8 cellular contexts compared by ENCODE assay signal in the genomic region with DNA sequence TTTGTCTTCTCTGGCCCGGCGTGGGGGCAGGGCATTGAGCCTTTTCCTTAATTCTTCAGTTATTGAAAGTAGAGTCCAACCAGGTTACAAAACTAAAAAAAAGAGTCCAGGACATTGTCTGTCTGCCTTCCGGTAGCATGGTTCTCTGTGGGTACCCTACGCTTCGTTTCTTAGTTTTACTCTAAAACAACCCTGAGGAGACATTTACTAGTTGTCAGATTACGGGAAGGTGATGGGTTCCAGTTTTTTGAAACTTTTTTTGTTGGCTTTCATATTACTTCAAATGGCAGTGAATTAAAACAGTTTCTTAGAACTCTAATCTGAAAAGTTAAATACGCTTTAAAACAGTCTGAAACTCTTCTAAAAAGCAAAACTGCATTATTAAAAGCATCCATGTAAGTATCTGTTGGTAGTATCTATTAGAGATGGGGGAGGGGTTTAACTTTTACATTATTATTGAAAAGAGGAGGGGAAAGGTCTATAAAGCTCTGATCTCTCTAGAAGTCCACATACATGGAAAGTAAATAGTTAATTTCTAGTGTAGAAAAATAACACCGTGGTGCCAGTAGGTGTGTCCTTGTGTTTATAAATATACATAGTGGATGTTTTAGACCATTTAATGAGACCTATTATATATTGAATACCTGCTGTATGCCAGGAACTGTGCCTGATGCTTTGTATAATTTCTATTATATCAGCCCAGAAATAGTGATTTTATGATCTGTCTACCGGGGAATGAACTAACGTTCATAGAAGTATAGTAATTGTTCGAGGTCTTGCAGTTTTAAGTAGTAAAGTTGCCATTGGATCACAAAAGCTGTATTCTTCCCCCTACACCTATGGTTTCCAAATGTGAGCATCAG.
DNase-seq lines count a peak whose midpoint lies in the region; ATAC-seq and TF ChIP-seq lines count a peak whose summit lies in the region.

No MANE protein-coding gene starts in this region.

- H3K27me3 ChIP-seq in KMS-11 (ENCODE audit: insufficient read depth, low read depth) (no peaks in the 10 kb centered on the region), adipocyte (replicated peaks; ENCODE audit: control insufficient read depth, insufficient read depth, low read length) (no peaks in the 10 kb centered on the region), iPS-18a (ENCODE audit: control insufficient read depth, insufficient read depth, low read length) (no peaks in the 10 kb centered on the region)

- peak overlapping the region; percentile 58 for H2AFZ ChIP-seq in KMS-11 (ENCODE audit: low read depth)

- H3K79me2 ChIP-seq in KMS-11 (ENCODE audit: insufficient read depth, low read depth), result peaks cover 71% of the 10 kb centered on the region

- no peaks in the 10 kb centered on the region for H3K9me3 Mint-ChIP-seq in stimulated activated memory B cell treated with anti-CD40 and anti-IgM and Interleukin-4, amounts not matched to agents 10 μg/mL and 1 μg/mL and 100 μg/mL, for 72 hours

- TF ChIP-seq CTCF in KMS-11 (conservative IDR thresholded peaks at IDR 0.05; ENCODE audit: low read depth, low read length) (no peak), GM10248 (IDR thresholded peaks at IDR 0.05; ENCODE audit: control extremely low read depth, extremely low read depth, low read depth, missing control alignments) (no peak)

- H3K36me3 Mint-ChIP-seq in stimulated activated memory B cell treated with anti-CD40 and anti-IgM and Interleukin-4, amounts not matched to agents 10 μg/mL and 1 μg/mL and 100 μg/mL, for 72 hours, result peaks cover 20% of the 10 kb centered on the region

- H3K36me3 ChIP-seq in KMS-11 (ENCODE audit: insufficient read depth) (no peaks in the 10 kb centered on the region), adipocyte (ENCODE audit: control insufficient read depth, insufficient read depth, low read length, severe bottlenecking) (no peaks in the 10 kb centered on the region), iPS-18a (ENCODE audit: control insufficient read depth, low read depth, low read length) (no peaks in the 10 kb centered on the region)

- H3K4me2 ChIP-seq in KMS-11, result peak overlapping the region; percentile 83

- H3K27ac ChIP-seq in KMS-11 (peak overlapping the region; percentile 99), iPS-18a (ENCODE audit: low read length) (peak overlapping the region; percentile 85)

- peak overlapping the region; percentile 100 for H3K9ac ChIP-seq in KMS-11
- H3K9ac ChIP-seq in adipocyte (ENCODE audit: low read length), result peak overlapping the region; percentile 99
- peak overlapping the region; percentile 93 for H3K9ac ChIP-seq in iPS-18a (ENCODE audit: low read length)

- ATAC-seq in stimulated activated memory B cell treated with anti-CD40 and anti-IgM and Interleukin-4, amounts not matched to agents 10 μg/mL and 1 μg/mL and 100 μg/mL, for 72 hours, result no peak

- no peaks in the 10 kb centered on the region for H4K20me1 ChIP-seq in KMS-11 (ENCODE audit: insufficient read depth)

- POLR2A ChIA-PET in GM10248 (lab: Yijun Ruan, JAX), result interaction anchor here (0.5 to 1.6 kb wide), 2 partner anchors 43 to 220 kb away, joined by 3 read pairs; a partner anchor contains a TSS

- peaks cover 29% of the 10 kb centered on the region for H3K4me1 Mint-ChIP-seq in stimulated activated memory B cell treated with anti-CD40 and anti-IgM and Interleukin-4, amounts not matched to agents 10 μg/mL and 1 μg/mL and 100 μg/mL, for 72 hours

- CTCF ChIA-PET in GM10248 (lab: Yijun Ruan, JAX), result interaction anchor here (1.0 to 2.0 kb wide), 2 partner anchors 9 to 43 kb away, joined by 3 to 4 read pairs; no protein-coding TSS in a partner anchor

- H3K27ac Mint-ChIP-seq in stimulated activated memory B cell treated with anti-CD40 and anti-IgM and Interleukin-4, amounts not matched to agents 10 μg/mL and 1 μg/mL and 100 μg/mL, for 72 hours, result no peak overlapping the region

- peak overlapping the region; percentile 64 for H3K4me3 ChIP-seq in KMS-11 (IDR thresholded peaks at IDR 0.05; ENCODE audit: insufficient read depth, low read depth, low read length)
- peak overlapping the region; percentile 99 for H3K4me3 ChIP-seq in adipocyte (ENCODE audit: low read length)
- peak overlapping the region; percentile 86 for H3K4me3 ChIP-seq in iPS-18a (ENCODE audit: low read length)

- peak overlapping the region; percentile 95 for H3K4me3 Mint-ChIP-seq in stimulated activated memory B cell treated with anti-CD40 and anti-IgM and Interleukin-4, amounts not matched to agents 10 μg/mL and 1 μg/mL and 100 μg/mL, for 72 hours

- H3K4me1 ChIP-seq in KMS-11 (ENCODE audit: low read depth, poor library complexity, severe bottlenecking) (peaks cover 50% of the 10 kb centered on the region), adipocyte (ENCODE audit: control insufficient read depth, insufficient read depth, low read length) (peaks cover 33% of the 10 kb centered on the region), iPS-18a (ENCODE audit: control insufficient read depth, low read depth, low read length) (peaks cover 19% of the 10 kb centered on the region)

- no peaks in the 10 kb centered on the region for H3K27me3 Mint-ChIP-seq in stimulated activated memory B cell treated with anti-CD40 and anti-IgM and Interleukin-4, amounts not matched to agents 10 μg/mL and 1 μg/mL and 100 μg/mL, for 72 hours

- H3K9me3 ChIP-seq in adipocyte (ENCODE audit: control insufficient read depth, low read length), result no peaks in the 10 kb centered on the region
- H3K9me3 ChIP-seq in iPS-18a (ENCODE audit: control insufficient read depth, low read depth, low read length), result no peaks in the 10 kb centered on the region

- DNase-seq in COLO829 (ENCODE audit: low spot score), result peak; percentile 21
- DNase-seq in adipocyte (ENCODE audit: low read depth), result peak; percentile 39
- no peak for DNase-seq in GM10248 (ENCODE audit: extremely low spot score)
- DNase-seq in GM19240 (ENCODE audit: insufficient read length, low spot score), result no peak
- DNase-seq in GM19238 (ENCODE audit: insufficient read length, low spot score), result no peak

Comparison
In these comparisons a context has a peak if more than half of its experiments do, and no peak if none do; other contexts are left out.
1. DNase-seq: peak in COLO829 (single experiment) and adipocyte (single experiment); none in GM10248 (single experiment), GM19240 (single experiment) and GM19238 (single experiment).
2. Peak in every context shown above with its lines, with median percentiles within 50 percentile points of each other: H3K4me3 ChIP-seq and H3K9ac ChIP-seq.